23 cellular contexts compared by ENCODE assay signal in the genomic region with DNA sequence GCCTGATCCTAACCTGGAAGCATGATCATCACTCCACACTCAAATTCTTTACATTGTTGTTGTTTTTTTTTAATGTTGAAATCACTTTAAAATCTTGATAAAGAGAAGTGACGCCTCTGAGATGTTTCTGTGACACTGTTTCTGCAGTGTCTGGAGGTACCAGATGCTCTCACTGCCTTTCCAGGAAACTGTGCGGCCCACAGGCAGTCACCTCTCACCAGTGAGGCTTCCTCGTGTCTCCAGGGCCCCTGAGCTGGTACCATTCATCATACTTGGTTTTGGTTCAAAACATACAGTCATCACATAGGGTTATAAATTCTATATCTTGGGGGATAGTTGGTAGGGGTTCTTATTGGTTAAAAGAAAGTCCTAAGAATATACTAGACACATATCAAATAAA. TPM values are rescaled to one million over a fixed set of nuclear protein-coding genes. Genes with fewer than 3 reads are reported as not detected.
DNase-seq lines count a peak whose midpoint lies in the region; ATAC-seq lines count a peak whose summit lies in the region.
"Had no signal": no experiment of that assay in that cellular context is flagged by ENCODE, and none has a peak within 500 bp of the region (broad histone marks: within the 10 kb centered on the region; RNA-seq: fewer than 3 reads in every experiment).

No MANE protein-coding gene starts in this region.

- H3K36me3 Mint-ChIP-seq in activated T-helper 17 cell treated with anti-CD3 and anti-CD28 coated beads, Interleukin-2, amount 50 U/mL, for 72 hours (ENCODE audit: low read depth): no peaks in the 10 kb centered on the region
- H3K36me3 Mint-ChIP-seq in natural killer cell treated with Interleukin-12 subunit alpha and Interleukin-12 subunit beta and Interleukin-15 and Interleukin-18, amount 100 ng/mL, for 72 hours: peaks cover 14% of the 10 kb centered on the region

- no peak overlapping the region for H3K4me3 Mint-ChIP-seq in activated T-helper 17 cell treated with anti-CD3 and anti-CD28 coated beads, Interleukin-2, amount 50 U/mL, for 72 hours
- H3K4me3 Mint-ChIP-seq in natural killer cell treated with Interleukin-12 subunit alpha and Interleukin-12 subunit beta and Interleukin-15 and Interleukin-18, amount 100 ng/mL, for 72 hours: peak overlapping the region; percentile 43
- H3K4me3 Mint-ChIP-seq: CD4-positive, alpha-beta T cell had no signal

- H3K4me1 ChIP-seq in HAP-1: no peaks in the 10 kb centered on the region

- in situ Hi-C loops in HAP-1 (cut with MboI; ENCODE audit: low sequenced_read_pairs): no loop called here

- ATAC-seq in activated T-helper 17 cell treated with anti-CD3 and anti-CD28 coated beads, Interleukin-2, amount 50 U/mL, for 72 hours (replicated peaks): peak; percentile 40
- ATAC-seq in natural killer cell treated with Interleukin-12 subunit alpha and Interleukin-12 subunit beta and Interleukin-15 and Interleukin-18, amount 100 ng/mL, for 72 hours: peak; percentile 65 to 87
- ATAC-seq: A549, HepG2 had no signal

- no peaks in the 10 kb centered on the region for H3K36me3 ChIP-seq in HAP-1 (replicated peaks)

- no peak overlapping the region for H3K4me3 ChIP-seq in HAP-1
- H3K4me3 ChIP-seq: A549; BLaER1 treated with 17β-estradiol and CSF1 and Interleukin-3, amounts not matched to agents 10 nM and 100 nM had no signal

- no peaks in the 10 kb centered on the region for H3K4me1 Mint-ChIP-seq in activated T-helper 17 cell treated with anti-CD3 and anti-CD28 coated beads, Interleukin-2, amount 50 U/mL, for 72 hours
- H3K4me1 Mint-ChIP-seq in natural killer cell treated with Interleukin-12 subunit alpha and Interleukin-12 subunit beta and Interleukin-15 and Interleukin-18, amount 100 ng/mL, for 72 hours (ENCODE audit: low read depth in 2 of 2): peaks cover 8 to 9% of the 10 kb centered on the region in 2 donors

- H3K27me3 ChIP-seq in HAP-1 (ENCODE audit: low read depth): no peaks in the 10 kb centered on the region

- peaks cover 18% of the 10 kb centered on the region for H3K27me3 Mint-ChIP-seq in activated T-helper 17 cell treated with anti-CD3 and anti-CD28 coated beads, Interleukin-2, amount 50 U/mL, for 72 hours
- H3K27me3 Mint-ChIP-seq in natural killer cell treated with Interleukin-12 subunit alpha and Interleukin-12 subunit beta and Interleukin-15 and Interleukin-18, amount 100 ng/mL, for 72 hours: peaks cover 8 to 13% of the 10 kb centered on the region in 2 donors

- peaks cover 13% of the 10 kb centered on the region for H3K9me3 Mint-ChIP-seq in activated T-helper 17 cell treated with anti-CD3 and anti-CD28 coated beads, Interleukin-2, amount 50 U/mL, for 72 hours
- H3K9me3 Mint-ChIP-seq in natural killer cell treated with Interleukin-12 subunit alpha and Interleukin-12 subunit beta and Interleukin-15 and Interleukin-18, amount 100 ng/mL, for 72 hours: peaks cover 10% of the 10 kb centered on the region

- peak; percentile 3 for DNase-seq in activated effector memory CD4-positive, alpha-beta T cell treated with anti-CD3 and anti-CD28 coated beads, Interleukin-2, amount 50 U/mL, for 16 hours
- no peak for DNase-seq in activated effector memory CD4-positive, alpha-beta T cell treated with Interleukin-2 at 50 U/mL for 16 hours
- no peak for DNase-seq in natural killer cell treated with Interleukin-12 subunit alpha and Interleukin-12 subunit beta and Interleukin-15 and Interleukin-18, amount 100 ng/mL, for 72 hours (ENCODE audit: low spot score)
- no peak for DNase-seq in HAP-1 (ENCODE audit: low spot score in 2 of 2)
- DNase-seq in NCI-H2107 treated with DMSO at 0.1 percent for 48 hours (lab: John Stamatoyannopoulos, UW; ENCODE audit: unreplicated experiment): no peak
- DNase-seq in NCI-H2171 (lab: John Stamatoyannopoulos, UW): no peak
- DNase-seq: AML-193; CD4-positive, alpha-beta T cell; DMS53; MV-4-11; NCI-H1105; NCI-H146; NCI-H1930; NCI-H2107; NCI-H446 treated with DMSO at 0.1 percent for 48 hours; NCI-H526; NCI-H82; Right ventricle myocardium superior; RPMI8226 had no signal

- H3K9me3 ChIP-seq in HAP-1: peaks cover 8% of the 10 kb centered on the region; the same call in 1 of the 2 replicates

- H3K27ac Mint-ChIP-seq in activated T-helper 17 cell treated with anti-CD3 and anti-CD28 coated beads, Interleukin-2, amount 50 U/mL, for 72 hours: no peak overlapping the region
- H3K27ac Mint-ChIP-seq in natural killer cell treated with Interleukin-12 subunit alpha and Interleukin-12 subunit beta and Interleukin-15 and Interleukin-18, amount 100 ng/mL, for 72 hours: peak overlapping the region; percentile 33 to 52
- H3K27ac Mint-ChIP-seq: CD4-positive, alpha-beta T cell had no signal

RNA-seq across cellular contexts. Expression of a gene that starts 10.1 kb away (rescaled TPM):
- 100 to 1,000 TPM in 1 of 2 donors, 10 to 100 TPM in 1; 85.6 to 425 TPM for total RNA-seq in activated T-helper 17 cell treated with anti-CD3 and anti-CD28 coated beads, Interleukin-2, amount 50 U/mL, for 72 hours
- total RNA-seq in natural killer cell treated with Interleukin-12 subunit alpha and Interleukin-12 subunit beta and Interleukin-15 and Interleukin-18, amount 100 ng/mL, for 72 hours: 100 to 1,000 TPM; 247 to 279 TPM
